Comparison of ENCODE assay signal across 10 cellular contexts in genomic region chr19:589693-590395, GRCh38. TPM values are rescaled to one million over a fixed set of nuclear protein-coding genes. Genes with fewer than 3 reads are reported as not detected.
DNase-seq lines count a peak whose midpoint lies in the region; ATAC-seq and TF ChIP-seq lines count a peak whose summit lies in the region.
"Had no signal": no experiment of that assay in that cellular context is flagged by ENCODE, and none has a peak within 500 bp of the region (broad histone marks: within the 10 kb centered on the region; RNA-seq: fewer than 3 reads in every experiment).

TSS of gene HCN2 (plus strand) at chr19:589881. CDS start at chr19:589946, 65 bp downstream.

- H3K36me3 ChIP-seq in SJSA1 (no peaks in the 10 kb centered on the region; the same call in 1 of the 2 replicates), skeletal muscle satellite cell (ENCODE audit: insufficient read depth, low read length) (no peaks in the 10 kb centered on the region)
- H3K36me3 ChIP-seq: tibial nerve had no signal

- no peak within 1 kb of the TSS for H3K9ac ChIP-seq in skeletal muscle satellite cell (ENCODE audit: low read depth, low read length)

- peak within 1 kb of the TSS; percentile 69 for H3K4me2 ChIP-seq in skeletal muscle satellite cell (ENCODE audit: low read length)

- no peak for ATAC-seq in GM21447 (IDR thresholded peaks at IDR 0.05; ENCODE audit: unreplicated experiment)

- H3K27ac ChIP-seq in SJSA1: no peak within 1 kb of the TSS
- H3K27ac ChIP-seq: tibial nerve had no signal

- H3K4me3 ChIP-seq in SJSA1 (peak within 1 kb of the TSS; percentile 33), fibroblast of villous mesenchyme (ENCODE audit: low read depth, low read length) (peak within 1 kb of the TSS; percentile 15), skeletal muscle satellite cell (ENCODE audit: low read length) (peak within 1 kb of the TSS; percentile 55)

- H3K9me3 ChIP-seq in SJSA1 (replicated peaks) (peaks cover 3% of the 10 kb centered on the region; the same call in 1 of the 2 replicates), skeletal muscle satellite cell (replicated peaks; ENCODE audit: low read length) (no peaks in the 10 kb centered on the region)
- H3K9me3 ChIP-seq: tibial nerve had no signal

- TF ChIP-seq CTCF in fibroblast of villous mesenchyme (IDR thresholded peaks at IDR 0.05; ENCODE audit: insufficient read depth, low read depth, low read length): no peak

- H3K27me3 ChIP-seq in SJSA1 (replicated peaks) (peaks cover 21% of the 10 kb centered on the region), skeletal muscle satellite cell (ENCODE audit: control insufficient read depth, insufficient read depth, low read length) (peaks cover 42% of the 10 kb centered on the region)

- peaks cover 47% of the 10 kb centered on the region for H3K4me1 ChIP-seq in SJSA1 (replicated peaks)
- peaks cover 26% of the 10 kb centered on the region for H3K4me1 ChIP-seq in skeletal muscle satellite cell (ENCODE audit: control insufficient read depth, insufficient read depth, low read length)

- DNase-seq in NCI-H345 (lab: John Stamatoyannopoulos, UW) (peak; percentile 45), NCI-H345 treated with DMSO at 0.1 percent for 48 hours (lab: John Stamatoyannopoulos, UW; ENCODE audit: unreplicated experiment) (no peak), SJSA1 (ENCODE audit: low read depth in 1 of 2, low spot score in 2 of 2) (no peak), fibroblast of villous mesenchyme (ENCODE audit: low read depth) (no peak), NCI-H2107 (lab: John Stamatoyannopoulos, UW) (no peak), NCI-H1694 (lab: John Stamatoyannopoulos, UW) (no peak)
- DNase-seq: AML-193 had no signal

RNA-seq across cellular contexts. Expression of gene HCN2, which starts in this region (rescaled TPM):
- total RNA-seq in SJSA1 (2014; rRNA removed; shearing (Covaris generic)): 2.2 and 4.3 TPM in 2 replicates
- total RNA-seq in fibroblast of villous mesenchyme: 0.32 and 0.86 TPM in 2 replicates
- total RNA-seq in skeletal muscle satellite cell (2012; rRNA removed): 0.76 and 2.4 TPM in 2 replicates
